ENCODE assay signal across 2 cellular contexts in the genomic region with DNA sequence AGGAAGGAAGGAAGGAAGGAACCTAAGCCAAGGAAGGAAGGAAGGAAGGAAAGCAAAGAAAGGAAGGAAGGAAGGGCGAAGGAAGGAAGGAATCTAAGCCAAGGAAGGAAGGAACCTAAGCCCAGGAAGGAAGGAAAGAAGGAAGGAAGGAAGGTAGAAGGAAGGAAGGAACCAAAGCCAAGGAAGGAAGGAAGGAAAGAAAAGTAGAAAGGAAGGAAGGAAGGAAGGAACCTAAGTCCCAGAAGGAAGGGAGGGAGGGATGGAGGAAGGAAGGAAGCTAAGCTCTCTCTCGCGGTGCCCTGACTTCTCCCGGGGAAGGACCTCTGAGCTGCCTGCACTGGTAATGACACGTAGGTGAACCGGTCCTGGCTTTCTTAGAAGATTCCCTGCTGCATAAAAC.
A peak's percentile ranks its signal among the peaks of the same experiment; 100 is the strongest.
TF ChIP-seq lines count a peak whose summit lies in the region.

No MANE protein-coding gene starts in this region.

TF ChIP-seq in GM23338, 12 proteins besides CTCF, POLR2A, EP300 and RAD21:
- TF ChIP-seq EZH2phosphoT487 (IDR thresholded peaks at IDR 0.05; ENCODE audit: unreplicated experiment), result no peak

TF ChIP-seq in GM12878, 131 proteins besides CTCF, POLR2A, EP300 and RAD21:
- TF ChIP-seq ETV6 (conservative IDR thresholded peaks at IDR 0.05 in 1 of 2, IDR thresholded peaks at IDR 0.05 in 1 of 2; ENCODE audit: borderline replicate concordance in 1 of 2, low read depth in 1 of 2), result peak in 1 of 2 experiments; percentile 93; a peak in 2 of 4 replicates
- no peak for TF ChIP-seq ZZZ3 (IDR thresholded peaks at IDR 0.05; ENCODE audit: control insufficient read depth, insufficient read length, low read depth)
- peak; percentile 72; the same call in 1 of the 2 replicates for TF ChIP-seq HDGF (IDR thresholded peaks at IDR 0.05)
- no peak for TF ChIP-seq NRF1 (conservative IDR thresholded peaks at IDR 0.05; ENCODE audit: low read depth, low read length)
- TF ChIP-seq STAT3 (IDR thresholded peaks at IDR 0.05; ENCODE audit: low read depth, low read length), result no peak
- TF ChIP-seq, protein P1, sequence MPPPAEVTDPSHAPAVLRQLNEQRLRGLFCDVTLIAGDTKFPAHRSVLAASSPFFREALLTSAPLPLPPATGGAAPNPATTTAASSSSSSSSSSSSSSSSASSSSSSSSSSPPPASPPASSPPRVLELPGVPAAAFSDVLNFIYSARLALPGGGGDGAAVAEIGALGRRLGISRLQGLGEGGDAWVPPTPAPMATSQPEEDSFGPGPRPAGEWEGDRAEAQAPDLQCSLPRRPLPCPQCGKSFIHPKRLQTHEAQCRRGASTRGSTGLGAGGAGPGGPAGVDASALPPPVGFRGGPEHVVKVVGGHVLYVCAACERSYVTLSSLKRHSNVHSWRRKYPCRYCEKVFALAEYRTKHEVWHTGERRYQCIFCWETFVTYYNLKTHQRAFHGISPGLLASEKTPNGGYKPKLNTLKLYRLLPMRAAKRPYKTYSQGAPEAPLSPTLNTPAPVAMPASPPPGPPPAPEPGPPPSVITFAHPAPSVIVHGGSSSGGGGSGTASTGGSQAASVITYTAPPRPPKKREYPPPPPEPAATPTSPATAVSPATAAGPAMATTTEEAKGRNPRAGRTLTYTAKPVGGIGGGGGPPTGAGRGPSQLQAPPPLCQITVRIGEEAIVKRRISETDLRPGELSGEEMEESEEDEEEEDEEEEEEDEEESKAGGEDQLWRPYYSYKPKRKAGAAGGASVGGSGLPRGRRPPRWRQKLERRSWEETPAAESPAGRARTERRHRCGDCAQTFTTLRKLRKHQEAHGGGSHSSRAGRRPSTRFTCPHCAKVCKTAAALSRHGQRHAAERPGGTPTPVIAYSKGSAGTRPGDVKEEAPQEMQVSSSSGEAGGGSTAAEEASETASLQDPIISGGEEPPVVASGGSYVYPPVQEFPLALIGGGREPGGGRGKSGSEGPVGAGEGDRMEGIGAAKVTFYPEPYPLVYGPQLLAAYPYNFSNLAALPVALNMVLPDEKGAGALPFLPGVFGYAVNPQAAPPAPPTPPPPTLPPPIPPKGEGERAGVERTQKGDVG (CRISPR knock-in tag; IDR thresholded peaks at IDR 0.05), result no peak
- no peak for TF ChIP-seq SIN3A (IDR thresholded peaks at IDR 0.05; ENCODE audit: low read depth, low read length)
- no peak for TF ChIP-seq IRF5 (IDR thresholded peaks at IDR 0.05; ENCODE audit: borderline replicate concordance)
